Comparison of ENCODE assay signal across 23 cellular contexts in genomic region chr11:35918716-35919115, GRCh38. TPM values are rescaled to one million over a fixed set of nuclear protein-coding genes. Genes with fewer than 3 reads are reported as not detected.
DNase-seq lines count a peak whose midpoint lies in the region; ATAC-seq and TF ChIP-seq lines count a peak whose summit lies in the region.
"Had no signal": no experiment of that assay in that cellular context is flagged by ENCODE, and none has a peak within 500 bp of the region (broad histone marks: within the 10 kb centered on the region; RNA-seq: fewer than 3 reads in every experiment).

No MANE protein-coding gene starts in this region.

- no peaks in the 10 kb centered on the region for H3K79me2 ChIP-seq in hepatocyte

- DNase-seq in NCI-H2107 treated with DMSO at 0.1 percent for 48 hours (lab: John Stamatoyannopoulos, UW; ENCODE audit: unreplicated experiment) (peak; percentile 55), NCI-H2107 (lab: John Stamatoyannopoulos, UW) (no peak), NCI-H446 treated with DMSO at 0.1 percent for 48 hours (lab: John Stamatoyannopoulos, UW) (peak; percentile 71), hepatocyte (ENCODE audit: low spot score) (no peak), gastrocnemius medialis (no peak), sciatic nerve (ENCODE audit: low spot score) (no peak), prostate gland (ENCODE audit: low spot score) (no peak)
- DNase-seq in activated CD8-positive, alpha-beta memory T cell treated with anti-CD3 and anti-CD28 coated beads, Interleukin-2, amount 50 U/mL, for 4 hours: no peak
- DNase-seq: activated B cell treated with CpG ODN at 0.5 μM for 24 hours; activated CD4-positive, alpha-beta T cell treated with anti-CD3 and anti-CD28 coated beads, Interleukin-2, amount 50 U/mL, for 4 hours; activated effector memory CD4-positive, alpha-beta T cell treated with Interleukin-2 at 50 U/mL for 16 hours; body of pancreas; Caco-2; EL; HFFc6; left ventricle myocardium inferior; spleen; stimulated activated CD4-positive, alpha-beta T cell treated with anti-CD3 and anti-CD28 coated beads, Interleukin-4, amount 100 ng/mL, for 24 hours; T-helper 9 cell; transverse colon had no signal

- no peaks in the 10 kb centered on the region for H3K9me2 ChIP-seq in hepatocyte (replicated peaks; ENCODE audit: insufficient read depth)

- no peaks in the 10 kb centered on the region for H3K4me1 ChIP-seq in hepatocyte (ENCODE audit: insufficient read depth)
- H3K4me1 ChIP-seq in gastrocnemius medialis: peaks cover 0 to 19% of the 10 kb centered on the region in 2 donors
- H3K4me1 ChIP-seq in prostate gland (replicated peaks): no peaks in the 10 kb centered on the region
- H3K4me1 ChIP-seq: body of pancreas, Caco-2, left ventricle myocardium inferior, transverse colon had no signal

- TF ChIP-seq CTCF in hepatocyte (IDR thresholded peaks at IDR 0.05; ENCODE audit: poor library complexity) (no peak), gastrocnemius medialis (IDR thresholded peaks at IDR 0.05 in 4 of 5, conservative IDR thresholded peaks at IDR 0.05 in 1 of 5) (no peak), prostate gland (IDR thresholded peaks at IDR 0.05) (no peak)

- peak; percentile 40 to 49 for ATAC-seq in gastrocnemius medialis
- ATAC-seq in sciatic nerve: no peak
- ATAC-seq: body of pancreas had no signal

- 89% methylated on average over 2 of the region's 2 CpGs for WGBS in hepatocyte (ENCODE audit: low lambda C conversion rate, missing lambda C conversion rate)
- 93% methylated on average over 2 of the region's 2 CpGs for WGBS in prostate gland

- TF ChIP-seq POLR2A in gastrocnemius medialis (IDR thresholded peaks at IDR 0.05) (no peak), prostate gland (IDR thresholded peaks at IDR 0.05) (no peak)

- H3K27me3 ChIP-seq in hepatocyte: peaks cover 7% of the 10 kb centered on the region
- no peaks in the 10 kb centered on the region for H3K27me3 ChIP-seq in gastrocnemius medialis
- no peaks in the 10 kb centered on the region for H3K27me3 ChIP-seq in prostate gland (replicated peaks; ENCODE audit: insufficient read depth)
- H3K27me3 ChIP-seq: body of pancreas had no signal

- no peak overlapping the region for H3K4me2 ChIP-seq in hepatocyte

- H3K9me3 ChIP-seq in hepatocyte (ENCODE audit: low read depth) (no peaks in the 10 kb centered on the region), gastrocnemius medialis (no peaks in the 10 kb centered on the region), prostate gland (no peaks in the 10 kb centered on the region)
- H3K9me3 ChIP-seq: body of pancreas, Caco-2, left ventricle myocardium inferior, neutrophil, spleen, transverse colon had no signal

- no peak overlapping the region for H2AFZ ChIP-seq in hepatocyte

- intact Hi-C loops in gastrocnemius medialis (cut with DNase I; ENCODE audit: low total_unique reads) (no loop called here), sciatic nerve (cut with DNase I) (no loop called here), prostate gland (cut with DNase I) (no loop called here)

- in situ Hi-C loops in gastrocnemius medialis (cut with MboI; ENCODE audit: low sequenced_read_pairs in 4 of 4): no loop called here

- H4K20me1 ChIP-seq in hepatocyte (ENCODE audit: insufficient read depth, poor library complexity, severe bottlenecking): no peaks in the 10 kb centered on the region

- H3K27ac ChIP-seq in hepatocyte (peak overlapping the region; percentile 30), gastrocnemius medialis (no peak overlapping the region), prostate gland (no peak overlapping the region)
- H3K27ac ChIP-seq: body of pancreas, coronary artery, left ventricle myocardium inferior, neutrophil, spleen, transverse colon had no signal

- H3K4me3 ChIP-seq in hepatocyte: no peak overlapping the region
- no peak overlapping the region for H3K4me3 ChIP-seq in gastrocnemius medialis
- no peak overlapping the region for H3K4me3 ChIP-seq in prostate gland
- H3K4me3 ChIP-seq: body of pancreas, coronary artery, left ventricle myocardium inferior, spleen, transverse colon had no signal

- H3K36me3 ChIP-seq in hepatocyte (replicated peaks; ENCODE audit: insufficient read depth, low read depth) (no peaks in the 10 kb centered on the region), gastrocnemius medialis (no peaks in the 10 kb centered on the region), prostate gland (no peaks in the 10 kb centered on the region)
- H3K36me3 ChIP-seq: left ventricle myocardium inferior, neutrophil, spleen, transverse colon had no signal

RNA-seq across cellular contexts. Expression of gene LDLRAD3, which starts 25.1 kb away (rescaled TPM):
- 11.8 and 12.2 TPM in 2 replicates for total RNA-seq in hepatocyte
- polyA plus RNA-seq in hepatocyte: 7.4 and 12.2 TPM in 2 replicates
- 10 to 100 TPM in 3 of 4 donors, 1 to 10 TPM in 1; 6.1 to 12.8 (median 11.8) TPM for total RNA-seq in gastrocnemius medialis
- total RNA-seq in sciatic nerve: 47.5 TPM
- total RNA-seq in prostate gland: 10 to 100 TPM; 30.8 to 42.5 TPM
- total RNA-seq: activated B cell treated with CpG ODN at 0.5 μM for 24 hours, B cell had no signal

Comparison
In these comparisons a context has a peak if more than half of its experiments do, and no peak if none do; other contexts are left out.
1. DNase-seq: peak in NCI-H2107 treated with DMSO at 0.1 percent for 48 hours (single experiment) and NCI-H446 treated with DMSO at 0.1 percent for 48 hours (single experiment); none in NCI-H2107 (single experiment), hepatocyte (single experiment), gastrocnemius medialis (0 of 2), sciatic nerve (single experiment), prostate gland (single experiment) and activated CD8-positive, alpha-beta memory T cell treated with anti-CD3 and anti-CD28 coated beads, Interleukin-2, amount 50 U/mL, for 4 hours (single experiment).